ENCODE assay signal across 12 cellular contexts in genomic region chr6:42101186-42101657, GRCh38. TPM values are rescaled to one million over a fixed set of nuclear protein-coding genes. Genes with fewer than 3 reads are reported as not detected.
DNase-seq lines count a peak whose midpoint lies in the region; ATAC-seq and TF ChIP-seq lines count a peak whose summit lies in the region.
"Had no signal": no experiment of that assay in that cellular context is flagged by ENCODE, and none has a peak within 500 bp of the region (broad histone marks: within the 10 kb centered on the region; RNA-seq: fewer than 3 reads in every experiment).

No MANE protein-coding gene starts in this region.

- H3K9me3 ChIP-seq in IMR-90 (ENCODE audit: control insufficient read depth, insufficient read depth, low read length) (no peaks in the 10 kb centered on the region), mucosa of descending colon (no peaks in the 10 kb centered on the region), tibial nerve (no peaks in the 10 kb centered on the region)

- peak overlapping the region; percentile 39; the same call in 1 of the 2 replicates for H3K56ac ChIP-seq in IMR-90 (ENCODE audit: extremely low read depth, insufficient read depth, low read length)

- H3K79me2 ChIP-seq in ACC112 (ENCODE audit: control insufficient read depth, insufficient read depth, low read length, unreplicated experiment), result no peaks in the 10 kb centered on the region

- H3K23ac ChIP-seq in IMR-90 (ENCODE audit: low read depth, low read length), result peak overlapping the region; percentile 79; the same call in 1 of the 2 replicates

- H3K9ac ChIP-seq in IMR-90 (ENCODE audit: low read depth, low read length), result no peak overlapping the region

- no peak for TF ChIP-seq CTCF in IMR-90 (conservative IDR thresholded peaks at IDR 0.05; ENCODE audit: low read depth, low read length)
- no peak for TF ChIP-seq CTCF in mucosa of descending colon (IDR thresholded peaks at IDR 0.05)
- no peak for TF ChIP-seq CTCF in tibial nerve (IDR thresholded peaks at IDR 0.05)

- DNase-seq in IMR-90 (peak; percentile 56), epithelial cell of prostate (ENCODE audit: low read depth, low spot score) (no peak), mucosa of descending colon (peak in 1 of 3 donors; percentile 69), T-cell (no peak), tibial nerve (ENCODE audit: low spot score in 2 of 2) (no peak), AG20443 (ENCODE audit: low spot score) (no peak)
- DNase-seq: CD4-positive, CD25-positive, alpha-beta regulatory T cell; NCI-H1436 had no signal

- peak overlapping the region in 1 of 2 experiments; percentile 88; a peak in 2 of 4 replicates for H4K8ac ChIP-seq in IMR-90 (ENCODE audit: low read depth in 2 of 2, low read length in 2 of 2)

- ATAC-seq in IMR-90 (ENCODE audit: low read depth) (peak; percentile 58), mucosa of descending colon (peak; percentile 41), GM19035 (IDR thresholded peaks at IDR 0.05; ENCODE audit: unreplicated experiment) (no peak), T-cell (replicated peaks in 1 of 4) (no peak)

- H3K9me3 Mint-ChIP-seq in T-cell, result no peaks in the 10 kb centered on the region
- H3K9me3 Mint-ChIP-seq: CD4-positive, CD25-positive, alpha-beta regulatory T cell; T-helper 2 cell treated with Interferon-gamma antibody and Interleukin-4, amounts not matched to agents 5 μg/mL and 100 μg/mL, for 36 hours had no signal

- H3K4me1 Mint-ChIP-seq in T-cell, result peaks cover 0 to 13% (median 10%) of the 10 kb centered on the region in 3 donors

- CTCF ChIA-PET in IMR-90 (lab: Yijun Ruan, JAX) (interaction anchor here (0.6 kb wide), 1 partner anchor 15 kb away, joined by 3 read pairs; no protein-coding TSS in a partner anchor), T-cell (lab: Charles Lee) (no interaction called here)

- peak overlapping the region; percentile 96 for H3K4ac ChIP-seq in IMR-90 (ENCODE audit: low read depth, low read length)

- in situ Hi-C loops in IMR-90 (cut with MboI; ENCODE audit: low sequenced_read_pairs), result no loop called here

- H3K27ac ChIP-seq in ACC112 (ENCODE audit: low read depth, low read length), result peak overlapping the region; percentile 97
- peak overlapping the region; percentile 59; the same call in 1 of the 2 replicates for H3K27ac ChIP-seq in IMR-90 (ENCODE audit: insufficient read depth, low read length)
- H3K27ac ChIP-seq in epithelial cell of prostate, result peak overlapping the region; percentile 92
- H3K27ac ChIP-seq in tibial nerve, result peak overlapping the region in 2 of 4 donors; percentile 40 to 73

- H3K27ac Mint-ChIP-seq in T-cell, result no peak overlapping the region
- H3K27ac Mint-ChIP-seq: CD4-positive, CD25-positive, alpha-beta regulatory T cell; T-helper 2 cell treated with Interferon-gamma antibody and Interleukin-4, amounts not matched to agents 5 μg/mL and 100 μg/mL, for 36 hours had no signal

- peak overlapping the region; percentile 90 for H2BK5ac ChIP-seq in IMR-90 (ENCODE audit: low read depth, low read length, poor library complexity, severe bottlenecking)

- no peaks in the 10 kb centered on the region for H3K36me3 ChIP-seq in ACC112 (ENCODE audit: insufficient read depth, low read length)
- H3K36me3 ChIP-seq in IMR-90 (ENCODE audit: control insufficient read depth, insufficient read depth, low read length), result no peaks in the 10 kb centered on the region; the same call in 1 of the 2 replicates
- H3K36me3 ChIP-seq in mucosa of descending colon (ENCODE audit: low read depth), result no peaks in the 10 kb centered on the region
- H3K36me3 ChIP-seq in tibial nerve, result no peaks in the 10 kb centered on the region

- H2BK120ac ChIP-seq in IMR-90 (ENCODE audit: low read depth, low read length), result peak overlapping the region; percentile 87

- H3K4me1 ChIP-seq in ACC112 (ENCODE audit: control insufficient read depth, insufficient read depth, low read length, unreplicated experiment) (peaks cover 37% of the 10 kb centered on the region), IMR-90 (ENCODE audit: control insufficient read depth, insufficient read depth, low read length) (peaks cover 18% of the 10 kb centered on the region), mucosa of descending colon (ENCODE audit: low read depth) (peaks cover 55% of the 10 kb centered on the region), tibial nerve (peaks cover 0 to 33% (median 2%) of the 10 kb centered on the region in 4 donors)

- no peak for TF ChIP-seq EP300 in tibial nerve (IDR thresholded peaks at IDR 0.05)

- TF ChIP-seq POLR2A in IMR-90 (IDR thresholded peaks at IDR 0.05; ENCODE audit: low read depth, low read length) (no peak), tibial nerve (IDR thresholded peaks at IDR 0.05) (no peak)

- H2AFZ ChIP-seq in ACC112 (ENCODE audit: low read length, unreplicated experiment), result no peak overlapping the region
- H2AFZ ChIP-seq in IMR-90 (replicated peaks; ENCODE audit: low read length, poor library complexity), result peak overlapping the region; percentile 50

- H3K27me3 Mint-ChIP-seq in T-cell, result peaks cover 4% of the 10 kb centered on the region in 2 donors

- no peaks in the 10 kb centered on the region for H3K36me3 Mint-ChIP-seq in T-cell
- H3K36me3 Mint-ChIP-seq: CD4-positive, CD25-positive, alpha-beta regulatory T cell had no signal

- H3K79me1 ChIP-seq in IMR-90 (ENCODE audit: low read depth in 1 of 2, low read length in 2 of 2), result 0 out of 4 replicates have a peak, but pooled peaks cover 0 to 4% of the 10 kb centered on the region in 2 experiments

- H3K4me2 ChIP-seq in IMR-90 (ENCODE audit: low read depth, low read length), result no peak overlapping the region

- H2AK9ac ChIP-seq in IMR-90 (replicated peaks; ENCODE audit: low read depth, low read length, poor library complexity), result peak overlapping the region; percentile 87

- no TSS peak for BruUV-seq in IMR-90 (replicated peaks; lab: Mats Ljungman, UMichigan)

- POLR2A ChIA-PET in IMR-90 (lab: Charles Lee; ENCODE audit: unreplicated experiment), result no interaction called here
- POLR2A ChIA-PET in T-cell (lab: Charles Lee), result interaction anchor here (0.5 to 0.7 kb wide), 3 partner anchors 40 to 952 kb away, joined by 3 to 6 read pairs (median 3); no protein-coding TSS in a partner anchor

- WGBS in IMR-90 (ENCODE audit: extremely low coverage in 2 of 2, insufficient read length in 1 of 2), 2 experiments, result no CpG with 5 or more reads among the region's 8 CpGs
- WGBS in tibial nerve, 2 donors, result 77 to 82% methylated on average over 8 of the region's 8 CpGs

- dilution Hi-C loops in IMR-90 (cut with HindIII; ENCODE audit: low sequenced_read_pairs, unreplicated experiment), result no loop called here

- peak overlapping the region; percentile 79; the same call in 1 of the 2 replicates for H3K18ac ChIP-seq in IMR-90 (ENCODE audit: low read depth, low read length)

- peak overlapping the region; percentile 97 for H2AK5ac ChIP-seq in IMR-90 (ENCODE audit: low read depth, low read length)

- peak overlapping the region; percentile 53; the same call in 1 of the 2 replicates for H4K91ac ChIP-seq in IMR-90 (ENCODE audit: insufficient read depth, low read depth, low read length)

- H3K27me3 ChIP-seq in ACC112 (ENCODE audit: insufficient read depth, low read length) (no peaks in the 10 kb centered on the region), IMR-90 (ENCODE audit: control insufficient read depth, insufficient read depth, low read length) (no peaks in the 10 kb centered on the region), tibial nerve (peaks cover 0 to 15% of the 10 kb centered on the region in 2 donors)

- peak overlapping the region; percentile 93 for H3K14ac ChIP-seq in IMR-90 (replicated peaks; ENCODE audit: low read depth, low read length)

- H4K20me1 ChIP-seq in IMR-90 (ENCODE audit: insufficient read depth, low read length), result no peaks in the 10 kb centered on the region

- H3K9me1 ChIP-seq in IMR-90 (ENCODE audit: insufficient read depth, low read length), result peaks cover 16% of the 10 kb centered on the region

- H3K4me3 ChIP-seq in ACC112 (ENCODE audit: low read depth, low read length) (no peak overlapping the region), IMR-90 (ENCODE audit: insufficient read depth, low read depth, low read length) (no peak overlapping the region), mucosa of descending colon (no peak overlapping the region), tibial nerve (no peak overlapping the region)

- no peak overlapping the region for H3K4me3 Mint-ChIP-seq in T-cell
- H3K4me3 Mint-ChIP-seq: T-helper 2 cell treated with Interferon-gamma antibody and Interleukin-4, amounts not matched to agents 5 μg/mL and 100 μg/mL, for 36 hours had no signal

- H2BK15ac ChIP-seq in IMR-90 (ENCODE audit: low read depth, low read length), result peak overlapping the region; percentile 74; the same call in 1 of the 3 replicates

- TF ChIP-seq RAD21 in IMR-90 (IDR thresholded peaks at IDR 0.05; ENCODE audit: low read length), result no peak

- intact Hi-C loops in IMR-90 (cut with micrococcal nuclease), result no loop called here
- intact Hi-C loops in mucosa of descending colon (cut with DNase I, micrococcal nuclease), result no loop called here

- H2BK20ac ChIP-seq in IMR-90 (ENCODE audit: low read depth, low read length), result peak overlapping the region; percentile 85

- H4K5ac ChIP-seq in IMR-90 (ENCODE audit: low read depth, low read length), result peak overlapping the region; percentile 74

TF ChIP-seq in IMR-90, 13 proteins besides CTCF, POLR2A, EP300 and RAD21 (continues in another document):
- TF ChIP-seq MXI1 (IDR thresholded peaks at IDR 0.05; ENCODE audit: borderline replicate concordance, low read depth, low read length) (no peak), NFE2L2 (IDR thresholded peaks at IDR 0.05; ENCODE audit: low read depth, low read length) (no peak)
- TF ChIP-seq, protein P1, sequence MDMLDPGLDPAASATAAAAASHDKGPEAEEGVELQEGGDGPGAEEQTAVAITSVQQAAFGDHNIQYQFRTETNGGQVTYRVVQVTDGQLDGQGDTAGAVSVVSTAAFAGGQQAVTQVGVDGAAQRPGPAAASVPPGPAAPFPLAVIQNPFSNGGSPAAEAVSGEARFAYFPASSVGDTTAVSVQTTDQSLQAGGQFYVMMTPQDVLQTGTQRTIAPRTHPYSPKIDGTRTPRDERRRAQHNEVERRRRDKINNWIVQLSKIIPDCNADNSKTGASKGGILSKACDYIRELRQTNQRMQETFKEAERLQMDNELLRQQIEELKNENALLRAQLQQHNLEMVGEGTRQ (IDR thresholded peaks at IDR 0.05; ENCODE audit: low read depth, low read length), result no peak

RNA-seq across cellular contexts. Expression of gene C6orf132, which starts 41.2 kb away (rescaled TPM):
- total RNA-seq in IMR-90 (2012; rRNA removed), result 0.72 and 1.1 TPM in 2 replicates
- polyA plus RNA-seq in IMR-90 (2012; rRNA removed), result 1.7 and 1.8 TPM in 2 replicates
- 1.6 and 1.7 TPM in 2 replicates for polyA plus RNA-seq in IMR-90 (2012; cell fraction: cytosol; rRNA removed)
- 3.0 and 3.3 TPM in 2 replicates for polyA plus RNA-seq in IMR-90 (2012; cell fraction: nucleus; rRNA removed; ENCODE audit: low replicate concordance)
- total RNA-seq in mucosa of descending colon, result 10 to 100 TPM; 22.2 to 67.6 (median 57.6) TPM
- total RNA-seq in T-cell, result under 1 TPM in 4 of 5 donors, not detected in 1; 0.05 to 0.18 (median 0.08) TPM
- 1 to 10 TPM in 3 of 4 donors, under 1 TPM in 1; 0.22 to 4.7 (median 2.2) TPM for total RNA-seq in tibial nerve
- total RNA-seq: CD4-positive, CD25-positive, alpha-beta regulatory T cell; HT1080 had no signal

RNA-seq across cellular contexts. Expression of gene TAF8, which starts 50.9 kb away (rescaled TPM):
- total RNA-seq in IMR-90 (2012; rRNA removed) (19.7 and 22.8 TPM in 2 replicates), mucosa of descending colon (10 to 100 TPM; 22.1 to 35.2 (median 25.0) TPM), T-cell (10 to 100 TPM; 46.0 to 55.5 (median 47.6) TPM), tibial nerve (10 to 100 TPM; 10.7 to 27.6 (median 20.9) TPM)
- 14.3 and 21.0 TPM in 2 replicates for polyA plus RNA-seq in IMR-90 (2012; rRNA removed)
- 10.0 and 13.9 TPM in 2 replicates for polyA plus RNA-seq in IMR-90 (2012; cell fraction: cytosol; rRNA removed)
- 15.2 and 21.3 TPM in 2 replicates for polyA plus RNA-seq in IMR-90 (2012; cell fraction: nucleus; rRNA removed; ENCODE audit: low replicate concordance)

Comparison
In these comparisons a context has a peak if more than half of its experiments do, and no peak if none do; other contexts are left out.
1. ATAC-seq: peak in IMR-90 (single experiment) and mucosa of descending colon (single experiment); none in GM19035 (single experiment) and T-cell (0 of 4).
2. RNA of gene C6orf132, which starts 41.2 kb away (total RNA-seq): 22.2 to 67.6 TPM in mucosa of descending colon; 0.22 to 4.7 TPM in tibial nerve, 0.72 to 1.1 TPM in IMR-90 and 0.05 to 0.18 TPM in T-cell; every median in the first group is over 4 times any median in the second.